In genomic region chr11:877565-877964, GRCh38 we compare ENCODE assay signal across 1 cellular context.
TF ChIP-seq lines count a peak whose summit lies in the region.

No MANE protein-coding gene starts in this region.

TF ChIP-seq in WTC11, 78 proteins besides CTCF, POLR2A, EP300 and RAD21 (continued from another document):
- TF ChIP-seq, protein P1, sequence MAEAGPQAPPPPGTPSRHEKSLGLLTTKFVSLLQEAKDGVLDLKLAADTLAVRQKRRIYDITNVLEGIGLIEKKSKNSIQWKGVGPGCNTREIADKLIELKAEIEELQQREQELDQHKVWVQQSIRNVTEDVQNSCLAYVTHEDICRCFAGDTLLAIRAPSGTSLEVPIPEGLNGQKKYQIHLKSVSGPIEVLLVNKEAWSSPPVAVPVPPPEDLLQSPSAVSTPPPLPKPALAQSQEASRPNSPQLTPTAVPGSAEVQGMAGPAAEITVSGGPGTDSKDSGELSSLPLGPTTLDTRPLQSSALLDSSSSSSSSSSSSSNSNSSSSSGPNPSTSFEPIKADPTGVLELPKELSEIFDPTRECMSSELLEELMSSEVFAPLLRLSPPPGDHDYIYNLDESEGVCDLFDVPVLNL (CRISPR knock-in tag; IDR thresholded peaks at IDR 0.05; ENCODE audit: borderline replicate concordance, low read depth) = no peak
- no peak for TF ChIP-seq ETV6 (CRISPR knock-in tag; IDR thresholded peaks at IDR 0.05)
- TF ChIP-seq HMGA2 (CRISPR knock-in tag; IDR thresholded peaks at IDR 0.05) = no peak
- no peak for TF ChIP-seq AR (CRISPR knock-in tag; IDR thresholded peaks at IDR 0.05)
- TF ChIP-seq NR3C1 (CRISPR knock-in tag; conservative IDR thresholded peaks at IDR 0.05; ENCODE audit: low read depth) = no peak
- no peak for TF ChIP-seq ZNF263 (CRISPR knock-in tag; IDR thresholded peaks at IDR 0.05; ENCODE audit: low read depth)
- TF ChIP-seq E2F1 (CRISPR knock-in tag; IDR thresholded peaks at IDR 0.05) = no peak
- no peak for TF ChIP-seq ZNF416 (CRISPR knock-in tag; IDR thresholded peaks at IDR 0.05)
- no peak for TF ChIP-seq ZMAT4 (CRISPR knock-in tag; IDR thresholded peaks at IDR 0.05)
- no peak for TF ChIP-seq RORB (CRISPR knock-in tag; IDR thresholded peaks at IDR 0.05)
